1 cellular context compared by ENCODE assay signal in the genomic region with DNA sequence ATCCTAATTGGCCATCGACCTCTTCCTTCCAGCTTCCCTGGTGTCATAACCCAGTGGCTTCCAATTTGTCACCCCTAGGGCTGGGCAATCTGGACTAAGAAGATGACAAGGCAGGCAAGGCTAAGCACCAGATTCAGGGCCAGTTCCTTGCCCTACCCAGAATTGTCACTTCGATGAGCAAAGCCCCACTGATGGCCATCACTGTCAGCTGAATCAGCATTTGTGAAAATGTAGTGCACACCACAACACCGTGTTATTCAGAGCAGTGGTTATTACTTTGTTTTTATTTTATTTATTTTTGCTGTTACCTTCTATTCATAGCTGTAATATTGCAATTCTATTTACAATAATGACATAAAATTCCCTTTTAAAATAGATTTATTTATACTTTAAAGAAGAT.
TF ChIP-seq lines count a peak whose summit lies in the region.

No MANE protein-coding gene starts in this region.

TF ChIP-seq in HepG2, 621 proteins besides CTCF, POLR2A, EP300 and RAD21:
- TF ChIP-seq MXI1 (IDR thresholded peaks at IDR 0.05; ENCODE audit: borderline replicate concordance, low read depth, low read length) (no peak), REXO4 (CRISPR knock-in tag; IDR thresholded peaks at IDR 0.05; ENCODE audit: borderline replicate concordance) (no peak), DR1 (CRISPR knock-in tag; IDR thresholded peaks at IDR 0.05) (no peak), GATAD1 (CRISPR knock-in tag; IDR thresholded peaks at IDR 0.05) (no peak), MAFK (conservative IDR thresholded peaks at IDR 0.05 in 1 of 2, IDR thresholded peaks at IDR 0.05 in 1 of 2; ENCODE audit: low read length in 2 of 2) (peak; percentile 36 to 59; a peak in 2 of 4 replicates), MYNN (CRISPR knock-in tag; IDR thresholded peaks at IDR 0.05; ENCODE audit: low read depth) (no peak)
- TF ChIP-seq, protein P1, sequence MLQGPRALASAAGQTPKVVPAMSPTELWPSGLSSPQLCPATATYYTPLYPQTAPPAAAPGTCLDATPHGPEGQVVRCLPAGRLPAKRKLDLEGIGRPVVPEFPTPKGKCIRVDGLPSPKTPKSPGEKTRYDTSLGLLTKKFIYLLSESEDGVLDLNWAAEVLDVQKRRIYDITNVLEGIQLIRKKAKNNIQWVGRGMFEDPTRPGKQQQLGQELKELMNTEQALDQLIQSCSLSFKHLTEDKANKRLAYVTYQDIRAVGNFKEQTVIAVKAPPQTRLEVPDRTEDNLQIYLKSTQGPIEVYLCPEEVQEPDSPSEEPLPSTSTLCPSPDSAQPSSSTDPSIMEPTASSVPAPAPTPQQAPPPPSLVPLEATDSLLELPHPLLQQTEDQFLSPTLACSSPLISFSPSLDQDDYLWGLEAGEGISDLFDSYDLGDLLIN (CRISPR knock-in tag; IDR thresholded peaks at IDR 0.05; ENCODE audit: borderline replicate concordance): no peak
